16 cellular contexts compared by ENCODE assay signal in the genomic region with DNA sequence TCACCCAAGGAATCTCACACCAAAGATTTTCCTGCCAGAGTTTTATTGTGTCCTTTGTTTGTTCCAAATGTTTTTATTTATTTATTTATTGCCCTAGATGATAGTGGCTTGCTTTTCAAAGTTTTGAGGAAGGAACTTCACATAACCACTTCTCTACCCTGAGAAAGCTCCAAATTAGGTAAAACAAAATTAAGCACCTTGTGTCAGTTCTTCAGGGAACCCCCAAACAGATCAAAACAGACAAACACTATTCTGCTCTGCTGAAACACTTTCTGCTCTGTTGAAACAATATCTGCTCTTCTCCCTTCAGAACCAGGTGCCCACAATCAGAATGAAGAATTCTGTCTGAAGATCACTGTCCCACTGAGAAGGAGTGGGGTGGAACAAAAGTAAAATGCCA. TPM values are rescaled to one million over a fixed set of nuclear protein-coding genes. Genes with fewer than 3 reads are reported as not detected.
DNase-seq lines count a peak whose midpoint lies in the region; ATAC-seq, FAIRE-seq and TF ChIP-seq lines count a peak whose summit lies in the region.
"Had no signal": no experiment of that assay in that cellular context is flagged by ENCODE, and none has a peak within 500 bp of the region (broad histone marks: within the 10 kb centered on the region; RNA-seq: fewer than 3 reads in every experiment).

No MANE protein-coding gene starts in this region.

- no peak for TF ChIP-seq CTCF in OCI-LY3 (IDR thresholded peaks at IDR 0.05; ENCODE audit: low read depth, low read length)
- TF ChIP-seq CTCF in neural progenitor cell (IDR thresholded peaks at IDR 0.05): no peak

- no peak overlapping the region for H3K4me3 Mint-ChIP-seq in neural progenitor cell

- H3K36me3 ChIP-seq in BLaER1 treated with 17β-estradiol and CSF1 and Interleukin-3, amounts not matched to agents 10 nM and 100 nM: peaks cover 0 to 4% (median 0%) of the 10 kb centered on the region in 11 experiments; a peak in 2 of 22 replicates
- H3K36me3 ChIP-seq in OCI-LY3 (replicated peaks; ENCODE audit: low read depth, low read length) (no peaks in the 10 kb centered on the region), neural progenitor cell (no peaks in the 10 kb centered on the region)
- H3K36me3 ChIP-seq: BE2C had no signal

- no peaks in the 10 kb centered on the region for H3K27me3 Mint-ChIP-seq in neural progenitor cell (ENCODE audit: insufficient read depth, low read depth)

- DNase-seq in GM12892 (ENCODE audit: insufficient read length): no peak
- DNase-seq in neural progenitor cell (ENCODE audit: low spot score): peak; percentile 2
- no peak for DNase-seq in stimulated activated naive CD4-positive, alpha-beta T cell treated with Interleukin-2 at 50 U/mL for 16 hours (lab: John Stamatoyannopoulos, UW)
- DNase-seq in T1000 (lab: John Stamatoyannopoulos, UW): no peak
- DNase-seq: BE2C, DMS153, Kasumi-1, NCI-H1105 treated with DMSO at 0.1 percent for 48 hours, NCI-H187, NCI-H748 treated with DMSO at 0.1 percent for 48 hours, SHP77 treated with DMSO at 0.1 percent for 48 hours had no signal

- H3K9me3 Mint-ChIP-seq in neural progenitor cell: no peaks in the 10 kb centered on the region

- H3F3A ChIP-seq in neural progenitor cell (ENCODE audit: low read depth): no peaks in the 10 kb centered on the region

- H3K4me2 ChIP-seq in BLaER1 treated with 17β-estradiol and CSF1 and Interleukin-3, amounts not matched to agents 10 nM and 100 nM: peak overlapping the region; percentile 0 to 73 (median 41); a peak in 17 of 22 replicates
- no peak overlapping the region; the same call in 1 of the 2 replicates for H3K4me2 ChIP-seq in OCI-LY3 (ENCODE audit: low read length)
- no peak overlapping the region for H3K4me2 ChIP-seq in neural progenitor cell

- no peaks in the 10 kb centered on the region for H3K36me3 Mint-ChIP-seq in neural progenitor cell

- no peak for TF ChIP-seq POLR2A in GM12892 (IDR thresholded peaks at IDR 0.05; ENCODE audit: low read depth, low read length)

- no peaks in the 10 kb centered on the region for H3K4me1 Mint-ChIP-seq in neural progenitor cell

- H3K9ac ChIP-seq in BLaER1 treated with 17β-estradiol and CSF1 and Interleukin-3, amounts not matched to agents 10 nM and 100 nM: peak overlapping the region in 5 of 11 experiments; percentile 14 to 53 (median 41); a peak in 7 of 22 replicates
- 0 out of 2 replicates have a peak overlapping the region, but pooled peaks have one; percentile 24 for H3K9ac ChIP-seq in OCI-LY3 (ENCODE audit: low read length)
- no peak overlapping the region for H3K9ac ChIP-seq in neural progenitor cell

- H3K4me3 ChIP-seq in BLaER1 treated with 17β-estradiol and CSF1 and Interleukin-3, amounts not matched to agents 10 nM and 100 nM: no peak overlapping the region
- H3K4me3 ChIP-seq in OCI-LY3 (ENCODE audit: low read length) (no peak overlapping the region), neural progenitor cell (no peak overlapping the region)

- no peaks in the 10 kb centered on the region for H3K27me3 ChIP-seq in BLaER1 treated with 17β-estradiol and CSF1 and Interleukin-3, amounts not matched to agents 10 nM and 100 nM
- H3K27me3 ChIP-seq in OCI-LY3 (ENCODE audit: low read depth, low read length): no peaks in the 10 kb centered on the region
- no peaks in the 10 kb centered on the region for H3K27me3 ChIP-seq in neural progenitor cell
- H3K27me3 ChIP-seq: BE2C had no signal

- peaks cover 0 to 37% (median 24%) of the 10 kb centered on the region in 11 experiments; a peak in 18 of 22 replicates for H3K9me3 ChIP-seq in BLaER1 treated with 17β-estradiol and CSF1 and Interleukin-3, amounts not matched to agents 10 nM and 100 nM (replicated peaks in 1 of 11)
- H3K9me3 ChIP-seq in OCI-LY3 (ENCODE audit: insufficient read depth, low read length): no peaks in the 10 kb centered on the region
- no peaks in the 10 kb centered on the region for H3K9me3 ChIP-seq in neural progenitor cell (ENCODE audit: low read depth)
- H3K9me3 ChIP-seq: BE2C had no signal

- no peak for ATAC-seq in HG02870 (IDR thresholded peaks at IDR 0.05; ENCODE audit: unreplicated experiment)

- FAIRE-seq in GM12892 (lab: Jason Lieb, UNC): peak; percentile 74
- FAIRE-seq: H1, RCC 7860 had no signal

- no peak overlapping the region for H3K27ac Mint-ChIP-seq in neural progenitor cell

- H3K79me2 ChIP-seq in OCI-LY3 (ENCODE audit: low read length) (no peaks in the 10 kb centered on the region), neural progenitor cell (ENCODE audit: low read depth) (no peaks in the 10 kb centered on the region)

- H3K27ac ChIP-seq in BLaER1 treated with 17β-estradiol and CSF1 and Interleukin-3, amounts not matched to agents 10 nM and 100 nM: peak overlapping the region in 8 of 11 experiments; percentile 12 to 75 (median 54); a peak in 16 of 22 replicates
- H3K27ac ChIP-seq in OCI-LY3 (ENCODE audit: low read length): peak overlapping the region; percentile 49
- no peak overlapping the region for H3K27ac ChIP-seq in neural progenitor cell

- peaks cover 20 to 92% (median 42%) of the 10 kb centered on the region in 10 experiments for H3K4me1 ChIP-seq in BLaER1 treated with 17β-estradiol and CSF1 and Interleukin-3, amounts not matched to agents 10 nM and 100 nM
- peaks cover 61% of the 10 kb centered on the region for H3K4me1 ChIP-seq in OCI-LY3 (ENCODE audit: low read length)
- H3K4me1 ChIP-seq in neural progenitor cell: no peaks in the 10 kb centered on the region
- H3K4me1 ChIP-seq: BE2C had no signal

- peak overlapping the region; percentile 76 for H2AFZ ChIP-seq in OCI-LY3 (ENCODE audit: low read depth, low read length)
- no peak overlapping the region for H2AFZ ChIP-seq in neural progenitor cell (replicated peaks)

- no peaks in the 10 kb centered on the region for H4K20me1 ChIP-seq in BLaER1 treated with 17β-estradiol and CSF1 and Interleukin-3, amounts not matched to agents 10 nM and 100 nM
- no peaks in the 10 kb centered on the region for H4K20me1 ChIP-seq in OCI-LY3 (ENCODE audit: insufficient read depth, low read length)
- H4K20me1 ChIP-seq in neural progenitor cell (ENCODE audit: low read depth): no peaks in the 10 kb centered on the region

RNA-seq across cellular contexts. Expression of gene CYBB, which starts 16.5 kb away (rescaled TPM):
- 24.2 TPM for polyA plus RNA-seq in GM12892 (2012; ENCODE audit: missing spikeins)
- total RNA-seq in neural progenitor cell (ENCODE audit: low replicate concordance): 0.28 TPM in 1 of 2 replicates, not detected in the other

Comparison
In these comparisons a context has a peak if more than half of its experiments do, and no peak if none do; other contexts are left out.
1. H3K4me2 ChIP-seq: peak in BLaER1 treated with 17β-estradiol and CSF1 and Interleukin-3, amounts not matched to agents 10 nM and 100 nM (11 of 11); none in OCI-LY3 (single experiment) and neural progenitor cell (single experiment).